Comparison of ENCODE assay signal across 1 cellular context in genomic region chr17:13996758-13997157, GRCh38.
TF ChIP-seq lines count a peak whose summit lies in the region.

No MANE protein-coding gene starts in this region.

TF ChIP-seq in H1, 55 proteins besides CTCF, POLR2A, EP300 and RAD21 (continued from another document):
- no peak for TF ChIP-seq CHD7 (IDR thresholded peaks at IDR 0.05; ENCODE audit: insufficient replicate concordance, low read length)
- no peak for TF ChIP-seq TCF12 (IDR thresholded peaks at IDR 0.05; ENCODE audit: low read depth, low read length)
- TF ChIP-seq FOSL1 (IDR thresholded peaks at IDR 0.05; ENCODE audit: insufficient read depth, low read depth, low read length) = no peak
- TF ChIP-seq SP2 (IDR thresholded peaks at IDR 0.05; ENCODE audit: low read length) = no peak
- no peak for TF ChIP-seq CBX5 (IDR thresholded peaks at IDR 0.05; ENCODE audit: low read depth, low read length)
